15 cellular contexts compared by ENCODE assay signal in genomic region chr2:46720592-46721185, GRCh38. TPM values are rescaled to one million over a fixed set of nuclear protein-coding genes. Genes with fewer than 3 reads are reported as not detected.
A peak's percentile ranks its signal among the peaks of the same experiment; 100 is the strongest.
DNase-seq lines count a peak whose midpoint lies in the region; ATAC-seq, FAIRE-seq and TF ChIP-seq lines count a peak whose summit lies in the region.
"Had no signal": no experiment of that assay in that cellular context is flagged by ENCODE, and none has a peak within 500 bp of the region (broad histone marks: within the 10 kb centered on the region; RNA-seq: fewer than 3 reads in every experiment).

No MANE protein-coding gene starts in this region.

- TF ChIP-seq CTCF in BE2C (IDR thresholded peaks at IDR 0.05; ENCODE audit: low read depth, low read length), result no peak
- TF ChIP-seq CTCF in brain microvascular endothelial cell (IDR thresholded peaks at IDR 0.05; ENCODE audit: low read depth, low read length, missing control alignments), result no peak

- in situ Hi-C loops in brain microvascular endothelial cell (cut with HindIII; ENCODE audit: low pct_ligation_motif_present, low sequenced_read_pairs), result no loop called here

- H3K4me3 ChIP-seq in BE2C (ENCODE audit: low read depth, low read length) (peak overlapping the region; percentile 26; the same call in 1 of the 2 replicates), brain microvascular endothelial cell (ENCODE audit: low read depth, low read length) (no peak overlapping the region)
- H3K4me3 ChIP-seq: vagina had no signal

- H3K36me3 ChIP-seq in BE2C (no peaks in the 10 kb centered on the region; the same call in 1 of the 2 replicates), brain microvascular endothelial cell (replicated peaks) (no peaks in the 10 kb centered on the region)
- H3K36me3 ChIP-seq: vagina had no signal

- H3K27me3 ChIP-seq in BE2C (no peaks in the 10 kb centered on the region), brain microvascular endothelial cell (replicated peaks) (no peaks in the 10 kb centered on the region)
- H3K27me3 ChIP-seq: vagina had no signal

- H3K9me3 ChIP-seq in BE2C, result no peaks in the 10 kb centered on the region
- H3K9me3 ChIP-seq: vagina had no signal

- ATAC-seq in HG02884 (IDR thresholded peaks at IDR 0.05; ENCODE audit: unreplicated experiment) (peak; percentile 45), HG03095 (IDR thresholded peaks at IDR 0.05; ENCODE audit: unreplicated experiment) (no peak), GM21737 (IDR thresholded peaks at IDR 0.05; ENCODE audit: unreplicated experiment) (no peak)

- H3K27ac ChIP-seq in brain microvascular endothelial cell, result peak overlapping the region; percentile 81
- H3K27ac ChIP-seq: C4-2B, KMS-11, vagina had no signal

- H3K4me1 ChIP-seq in BE2C, result peaks cover 18% of the 10 kb centered on the region; the same call in 1 of the 2 replicates

- DNase-seq in BE2C (no peak), brain microvascular endothelial cell (no peak), occipital lobe (lab: John Stamatoyannopoulos, UW) (peak; percentile 2), DMS153 treated with DMSO at 0.1 percent for 48 hours (lab: John Stamatoyannopoulos, UW; ENCODE audit: unreplicated experiment) (no peak), RCC 7860 (ENCODE audit: low spot score) (no peak)
- DNase-seq: NCI-H1694 treated with DMSO at 0.1 percent for 48 hours; NCI-H774; stimulated activated CD4-positive, alpha-beta T cell treated with anti-CD3 and anti-CD28 coated beads, Interleukin-1b, Interleukin-23, amount 100 ng/mL, for 48 hours had no signal

- FAIRE-seq in RCC 7860 (lab: Jason Lieb, UNC), result no peak
- FAIRE-seq: H1 had no signal

RNA-seq across cellular contexts. Expression of gene SOCS5, which starts 21.6 kb away (rescaled TPM):
- polyA plus RNA-seq in BE2C (2012; ENCODE audit: insufficient read depth, insufficient read length, low read depth), result 17.8 TPM
- 43.7 TPM for total RNA-seq in occipital lobe
